Comparison of ENCODE assay signal across 14 cellular contexts in the genomic region with DNA sequence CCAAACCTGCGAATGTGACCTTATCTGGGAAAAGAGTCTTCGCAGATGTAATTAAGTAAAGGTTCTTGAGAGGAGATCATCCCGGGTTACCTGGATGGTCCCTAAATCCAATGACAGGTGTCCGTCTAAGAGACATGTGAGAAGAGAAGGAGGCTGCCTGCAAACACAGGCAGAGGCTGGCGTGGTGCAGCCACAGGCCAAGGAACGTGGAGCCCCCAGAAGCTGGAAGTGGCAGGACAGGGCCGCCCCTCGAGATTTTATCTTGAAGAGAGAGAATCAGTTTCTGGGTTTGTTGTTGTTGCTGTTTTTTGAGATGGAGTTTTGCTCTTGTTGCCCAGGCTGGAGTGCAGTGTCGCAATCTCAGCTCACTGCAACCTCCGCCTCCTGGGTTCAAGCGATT. TPM values are rescaled to one million over a fixed set of nuclear protein-coding genes. Genes with fewer than 3 reads are reported as not detected.
"Had no signal": no experiment of that assay in that cellular context is flagged by ENCODE, and none has a peak within 500 bp of the region (broad histone marks: within the 10 kb centered on the region; RNA-seq: fewer than 3 reads in every experiment).

No MANE protein-coding gene starts in this region.

- H3K4me3 ChIP-seq: esophagus squamous epithelium, heart left ventricle, left lung, skin epidermis, upper lobe of right lung had no signal

- H3K36me3 ChIP-seq: esophagus squamous epithelium, heart left ventricle, left lung, upper lobe of right lung had no signal

- H3K27me3 Mint-ChIP-seq: activated naive CD4-positive, alpha-beta T cell treated with anti-CD3 and anti-CD28 coated beads, Interleukin-2, amount 50 U/mL, for 24 hours had no signal

- H3K9me3 ChIP-seq: esophagus squamous epithelium, heart left ventricle, left lung, upper lobe of right lung had no signal

- H3K36me3 Mint-ChIP-seq: activated naive CD4-positive, alpha-beta T cell treated with anti-CD3 and anti-CD28 coated beads, Interleukin-2, amount 50 U/mL, for 24 hours had no signal

- H3K27ac ChIP-seq: foreskin keratinocyte, left lung, upper lobe of right lung had no signal

- H3K9me3 Mint-ChIP-seq: activated naive CD4-positive, alpha-beta T cell treated with anti-CD3 and anti-CD28 coated beads, Interleukin-2, amount 50 U/mL, for 24 hours; T-helper 1 cell treated with Interleukin-12 subunit alpha and Interleukin-12 subunit beta and Interleukin-4 antibody, amounts not matched to agents 30 μg/mL and 1 μg/mL, for 36 hours had no signal

- H3K27me3 ChIP-seq: esophagus squamous epithelium, heart left ventricle, upper lobe of right lung had no signal

- H3K4me1 Mint-ChIP-seq: activated naive CD4-positive, alpha-beta T cell treated with anti-CD3 and anti-CD28 coated beads, Interleukin-2, amount 50 U/mL, for 24 hours had no signal

- DNase-seq: activated effector memory CD4-positive, alpha-beta T cell treated with Interleukin-2 at 50 U/mL for 16 hours; activated T-cell treated with anti-CD3 and anti-CD28 coated beads, Interleukin-2, amount 50 U/mL, for 1 hour; cerebellar nuclear complex; esophagus squamous epithelium; left lung; mesendoderm; upper lobe of right lung had no signal

- ATAC-seq: upper lobe of right lung had no signal

- H3K4me1 ChIP-seq: foreskin keratinocyte, left lung, upper lobe of right lung had no signal

- H3K4me3 Mint-ChIP-seq: activated naive CD4-positive, alpha-beta T cell treated with anti-CD3 and anti-CD28 coated beads, Interleukin-2, amount 50 U/mL, for 24 hours; T-helper 1 cell treated with Interleukin-12 subunit alpha and Interleukin-12 subunit beta and Interleukin-4 antibody, amounts not matched to agents 30 μg/mL and 1 μg/mL, for 36 hours had no signal

- H3K27ac Mint-ChIP-seq: activated naive CD4-positive, alpha-beta T cell treated with anti-CD3 and anti-CD28 coated beads, Interleukin-2, amount 50 U/mL, for 24 hours; T-helper 1 cell treated with Interleukin-12 subunit alpha and Interleukin-12 subunit beta and Interleukin-4 antibody, amounts not matched to agents 30 μg/mL and 1 μg/mL, for 36 hours had no signal

RNA-seq across cellular contexts. Expression of a gene that starts 33.6 kb away (rescaled TPM):
- total RNA-seq: esophagus squamous epithelium, foreskin keratinocyte, heart left ventricle, left lung, myocyte, subcutaneous adipose tissue, upper lobe of right lung had no signal
